ENCODE assay signal across 8 cellular contexts in the genomic region with DNA sequence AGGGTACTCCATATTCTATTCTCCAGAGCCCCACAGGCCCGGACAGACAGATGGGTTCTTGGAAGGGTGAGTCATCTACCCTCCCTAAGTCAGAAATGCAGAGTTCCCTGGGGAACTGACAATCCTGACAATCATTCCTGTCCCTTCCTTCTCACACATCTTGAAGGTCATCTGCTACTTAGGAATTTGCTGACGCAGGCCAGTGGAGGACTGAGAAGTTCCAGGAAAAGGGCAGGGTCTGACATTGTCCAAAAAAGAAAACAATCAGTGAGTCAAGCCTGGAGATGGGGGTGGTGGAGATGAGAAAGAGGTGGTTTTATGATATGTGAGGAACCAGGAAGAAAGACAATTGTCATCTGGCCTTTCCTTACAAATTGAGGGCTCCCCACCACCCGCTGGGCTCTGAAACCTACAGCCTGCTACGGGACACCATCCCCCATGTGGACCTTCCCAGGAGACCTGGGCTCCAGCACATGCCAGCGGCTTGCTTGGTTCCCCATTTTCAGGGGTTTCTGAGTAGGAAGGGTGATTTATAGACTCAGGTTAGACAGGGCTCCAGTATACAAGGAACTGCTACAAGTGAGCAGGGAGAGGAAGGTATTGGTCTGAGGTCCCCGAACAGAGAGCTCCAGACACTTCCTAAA. TPM values are rescaled to one million over a fixed set of nuclear protein-coding genes. Genes with fewer than 3 reads are reported as not detected.
A peak's percentile ranks its signal among the peaks of the same experiment; 100 is the strongest.
DNase-seq lines count a peak whose midpoint lies in the region; ATAC-seq and TF ChIP-seq lines count a peak whose summit lies in the region.

No MANE protein-coding gene starts in this region.

- H2AFZ ChIP-seq in IMR-90 (replicated peaks; ENCODE audit: low read length, poor library complexity) = no peak overlapping the region

- WGBS in IMR-90 (ENCODE audit: extremely low coverage in 2 of 2, insufficient read length in 1 of 2), 2 experiments = no CpG with 5 or more reads among the region's 6 CpGs
- 63 to 76% (median 73%) methylated on average over 6 of the region's 6 CpGs for WGBS in ovary, 3 donors

- peaks cover 2% of the 10 kb centered on the region for H3K36me3 Mint-ChIP-seq in activated naive CD4-positive, alpha-beta T cell treated with anti-CD3 and anti-CD28 coated beads, Interleukin-2, amount 10 ng/mL, durations not matched to agents 7 days and 5 days

- H3K9me3 Mint-ChIP-seq in activated naive CD4-positive, alpha-beta T cell treated with anti-CD3 and anti-CD28 coated beads, Interleukin-2, amount 10 ng/mL, durations not matched to agents 7 days and 5 days = no peaks in the 10 kb centered on the region

- TF ChIP-seq POLR2A in IMR-90 (IDR thresholded peaks at IDR 0.05; ENCODE audit: low read depth, low read length) (peak; percentile 10; the same call in 1 of the 2 replicates), breast epithelium (IDR thresholded peaks at IDR 0.05) (no peak), ovary (IDR thresholded peaks at IDR 0.05) (no peak)

- no peaks in the 10 kb centered on the region for H3K27me3 Mint-ChIP-seq in activated naive CD4-positive, alpha-beta T cell treated with anti-CD3 and anti-CD28 coated beads, Interleukin-2, amount 10 ng/mL, durations not matched to agents 7 days and 5 days

- H3K4me1 ChIP-seq in IMR-90 (ENCODE audit: control insufficient read depth, insufficient read depth, low read length) = peaks cover 36% of the 10 kb centered on the region
- peaks cover 15 to 19% of the 10 kb centered on the region in 2 donors for H3K4me1 ChIP-seq in breast epithelium
- peaks cover 69% of the 10 kb centered on the region for H3K4me1 ChIP-seq in lower lobe of right lung
- peaks cover 25% of the 10 kb centered on the region for H3K4me1 ChIP-seq in ovary (ENCODE audit: insufficient read depth)

- H3K4me3 Mint-ChIP-seq in activated naive CD4-positive, alpha-beta T cell treated with anti-CD3 and anti-CD28 coated beads, Interleukin-2, amount 10 ng/mL, durations not matched to agents 7 days and 5 days = no peak overlapping the region

- POLR2A ChIA-PET in IMR-90 (lab: Charles Lee; ENCODE audit: unreplicated experiment) = no interaction called here

- no peak overlapping the region for H3K9ac ChIP-seq in IMR-90 (ENCODE audit: low read depth, low read length)

- peak overlapping the region; percentile 83 for H2BK120ac ChIP-seq in IMR-90 (ENCODE audit: low read depth, low read length)

- peak; percentile 49 for ATAC-seq in IMR-90 (ENCODE audit: low read depth)
- peak; percentile 60 to 67 for ATAC-seq in lower lobe of right lung
- no peak for ATAC-seq in HG02981 (IDR thresholded peaks at IDR 0.05; ENCODE audit: unreplicated experiment)
- no peak for ATAC-seq in HG02973 (IDR thresholded peaks at IDR 0.05; ENCODE audit: unreplicated experiment)

- intact Hi-C loops in IMR-90 (cut with micrococcal nuclease) (no loop called here), breast epithelium (cut with DNase I; ENCODE audit: low total_unique reads) (no loop called here), lower lobe of right lung (cut with DNase I) (no loop called here), ovary (cut with DNase I) (no loop called here)

- H3K36me3 ChIP-seq in IMR-90 (ENCODE audit: control insufficient read depth, insufficient read depth, low read length) = peaks cover 32% of the 10 kb centered on the region
- peaks cover 6% of the 10 kb centered on the region for H3K36me3 ChIP-seq in breast epithelium
- H3K36me3 ChIP-seq in lower lobe of right lung = peaks cover 41% of the 10 kb centered on the region
- H3K36me3 ChIP-seq in ovary = no peaks in the 10 kb centered on the region

- no peak overlapping the region for H3K4me3 ChIP-seq in IMR-90 (ENCODE audit: insufficient read depth, low read depth, low read length)
- peak overlapping the region in 1 of 3 donors; percentile 39 for H3K4me3 ChIP-seq in breast epithelium
- H3K4me3 ChIP-seq in lower lobe of right lung = no peak overlapping the region
- H3K4me3 ChIP-seq in ovary = no peak overlapping the region

- peak overlapping the region; percentile 82 for H3K27ac ChIP-seq in IMR-90 (ENCODE audit: insufficient read depth, low read length)
- H3K27ac ChIP-seq in breast epithelium = peak overlapping the region; percentile 72 to 94
- H3K27ac ChIP-seq in lower lobe of right lung = peak overlapping the region; percentile 84
- peak overlapping the region in 1 of 2 donors; percentile 34 for H3K27ac ChIP-seq in ovary

- dilution Hi-C loops in IMR-90 (cut with HindIII; ENCODE audit: low sequenced_read_pairs, unreplicated experiment) = no loop called here

- H3K27me3 ChIP-seq in IMR-90 (ENCODE audit: control insufficient read depth, insufficient read depth, low read length) = no peaks in the 10 kb centered on the region
- no peaks in the 10 kb centered on the region for H3K27me3 ChIP-seq in breast epithelium
- no peaks in the 10 kb centered on the region for H3K27me3 ChIP-seq in lower lobe of right lung (ENCODE audit: low read depth)
- no peaks in the 10 kb centered on the region for H3K27me3 ChIP-seq in ovary

- H3K4me2 ChIP-seq in IMR-90 (ENCODE audit: low read depth, low read length) = 0 out of 2 replicates have a peak overlapping the region, but pooled peaks have one; percentile 11

- H4K20me1 ChIP-seq in IMR-90 (ENCODE audit: insufficient read depth, low read length) = peaks cover 58% of the 10 kb centered on the region

- DNase-seq in Caki2 (ENCODE audit: low read depth) (peak; percentile 80), IMR-90 (peak; percentile 96), breast epithelium (ENCODE audit: low spot score in 2 of 2) (no peak), lower lobe of right lung (no peak), ovary (no peak)
- no peak for DNase-seq in activated naive CD4-positive, alpha-beta T cell treated with anti-CD3 and anti-CD28 coated beads, Interleukin-2, amount 10 ng/mL, durations not matched to agents 7 days and 5 days

- no peak for TF ChIP-seq RAD21 in IMR-90 (IDR thresholded peaks at IDR 0.05; ENCODE audit: low read length)

- H2BK15ac ChIP-seq in IMR-90 (ENCODE audit: low read depth, low read length) = peak overlapping the region; percentile 91; the same call in 2 of the 3 replicates

- H4K91ac ChIP-seq in IMR-90 (ENCODE audit: insufficient read depth, low read depth, low read length) = peak overlapping the region; percentile 86

- peak overlapping the region; percentile 74 for H2BK5ac ChIP-seq in IMR-90 (ENCODE audit: low read depth, low read length, poor library complexity, severe bottlenecking)

- no peak overlapping the region for H3K27ac Mint-ChIP-seq in activated naive CD4-positive, alpha-beta T cell treated with anti-CD3 and anti-CD28 coated beads, Interleukin-2, amount 10 ng/mL, durations not matched to agents 7 days and 5 days

- peaks cover 24 to 69% of the 10 kb centered on the region in 2 experiments; a peak in 3 of 4 replicates for H3K79me1 ChIP-seq in IMR-90 (ENCODE audit: low read depth in 1 of 2, low read length in 2 of 2)

- TF ChIP-seq CTCF in IMR-90 (conservative IDR thresholded peaks at IDR 0.05; ENCODE audit: low read depth, low read length) (no peak), breast epithelium (IDR thresholded peaks at IDR 0.05) (no peak), lower lobe of right lung (IDR thresholded peaks at IDR 0.05) (no peak), ovary (IDR thresholded peaks at IDR 0.05) (no peak)

- peak overlapping the region; percentile 84 for H3K4ac ChIP-seq in IMR-90 (ENCODE audit: low read depth, low read length)

- no peak overlapping the region for H2AK9ac ChIP-seq in IMR-90 (replicated peaks; ENCODE audit: low read depth, low read length, poor library complexity)

- BruUV-seq in IMR-90 (replicated peaks; lab: Mats Ljungman, UMichigan) = no TSS peak

- H3K23ac ChIP-seq in IMR-90 (ENCODE audit: low read depth, low read length) = peak overlapping the region; percentile 89

- peak overlapping the region; percentile 11 for H4K5ac ChIP-seq in IMR-90 (ENCODE audit: low read depth, low read length)

- peak overlapping the region; percentile 3 for H3K18ac ChIP-seq in IMR-90 (ENCODE audit: low read depth, low read length)

- peaks cover 38% of the 10 kb centered on the region for H3K9me1 ChIP-seq in IMR-90 (ENCODE audit: insufficient read depth, low read length)

- peak overlapping the region; percentile 98; the same call in 1 of the 2 replicates for H2AK5ac ChIP-seq in IMR-90 (ENCODE audit: low read depth, low read length)

- in situ Hi-C loops in Caki2 (cut with HindIII; ENCODE audit: low pct_unique_long_range_greater_than_20kb, low sequenced_read_pairs) = no loop called here
- in situ Hi-C loops in IMR-90 (cut with MboI; ENCODE audit: low sequenced_read_pairs) = no loop called here

- H3K14ac ChIP-seq in IMR-90 (replicated peaks; ENCODE audit: low read depth, low read length) = peak overlapping the region; percentile 86

- CTCF ChIA-PET in IMR-90 (lab: Yijun Ruan, JAX) = interaction anchor here (0.7 kb wide), 1 partner anchor 13 kb away, joined by 3 read pairs; no protein-coding TSS in a partner anchor
- CTCF ChIA-PET in activated naive CD4-positive, alpha-beta T cell treated with anti-CD3 and anti-CD28 coated beads, Interleukin-2, amount 10 ng/mL, durations not matched to agents 7 days and 5 days (lab: Charles Lee) = interaction anchor here (1.4 kb wide), 1 partner anchor 13 kb away, joined by 4 read pairs; a partner anchor contains a TSS

- no peak for TF ChIP-seq EP300 in ovary (IDR thresholded peaks at IDR 0.05)

- peaks cover 7% of the 10 kb centered on the region for H3K4me1 Mint-ChIP-seq in activated naive CD4-positive, alpha-beta T cell treated with anti-CD3 and anti-CD28 coated beads, Interleukin-2, amount 10 ng/mL, durations not matched to agents 7 days and 5 days

- H2BK20ac ChIP-seq in IMR-90 (ENCODE audit: low read depth, low read length) = peak overlapping the region; percentile 92; the same call in 1 of the 2 replicates

- peak overlapping the region; percentile 27; the same call in 1 of the 2 replicates for H3K56ac ChIP-seq in IMR-90 (ENCODE audit: extremely low read depth, insufficient read depth, low read length)

- H3K9me3 ChIP-seq in IMR-90 (ENCODE audit: control insufficient read depth, insufficient read depth, low read length) (no peaks in the 10 kb centered on the region), breast epithelium (no peaks in the 10 kb centered on the region), lower lobe of right lung (no peaks in the 10 kb centered on the region), ovary (no peaks in the 10 kb centered on the region)

- H4K8ac ChIP-seq in IMR-90 (ENCODE audit: low read depth in 2 of 2, low read length in 2 of 2) = peak overlapping the region; percentile 30 to 51; a peak in 3 of 4 replicates

RNA-seq across cellular contexts. Expression of a gene that starts 12.9 kb away (rescaled TPM):
- 131 and 219 TPM in 2 replicates for total RNA-seq in Caki2 (2014; rRNA removed; shearing (Covaris generic); ENCODE audit: low replicate concordance)
- total RNA-seq in IMR-90 (2012; rRNA removed) (637 and 765 TPM in 2 replicates), breast epithelium (100 to 1,000 TPM; 296 to 563 (median 375) TPM), lower lobe of right lung (816 TPM), ovary (100 to 1,000 TPM in 6 of 7 donors, 10 to 100 TPM in 1; 73.0 to 394 (median 288) TPM)
- polyA plus RNA-seq in IMR-90 (2012; rRNA removed) (1,066 and 1,140 TPM in 2 replicates), ovary (100 to 1,000 TPM; 199 to 807 TPM)
- 293 and 869 TPM in 2 replicates for polyA plus RNA-seq in IMR-90 (2012; cell fraction: cytosol; rRNA removed)
- polyA plus RNA-seq in IMR-90 (2012; cell fraction: nucleus; rRNA removed; ENCODE audit: low replicate concordance) = 63.7 and 319 TPM in 2 replicates

RNA-seq across cellular contexts. Expression of a gene that starts 22.7 kb away (rescaled TPM):
- not detected in 2 replicates for total RNA-seq in Caki2 (2014; rRNA removed; shearing (Covaris generic); ENCODE audit: low replicate concordance)
- not detected in 2 replicates for total RNA-seq in IMR-90 (2012; rRNA removed)
- 0.10 TPM in 1 of 2 replicates, not detected in the other for polyA plus RNA-seq in IMR-90 (2012; rRNA removed)
- 0.27 TPM in 1 of 2 replicates, not detected in the other for polyA plus RNA-seq in IMR-90 (2012; cell fraction: cytosol; rRNA removed)
- polyA plus RNA-seq in IMR-90 (2012; cell fraction: nucleus; rRNA removed; ENCODE audit: low replicate concordance) = 0.11 and 0.21 TPM in 2 replicates
- not detected for total RNA-seq in breast epithelium
- total RNA-seq in lower lobe of right lung = not detected
- total RNA-seq in ovary = under 1 TPM in 1 of 7 donors, not detected in 6; 0.61 TPM
- not detected for polyA plus RNA-seq in ovary

RNA-seq across cellular contexts. Expression of a gene that starts 51.0 kb away (rescaled TPM):
- 20.2 TPM in 2 replicates for total RNA-seq in Caki2 (2014; rRNA removed; shearing (Covaris generic); ENCODE audit: low replicate concordance)
- 51.1 and 65.3 TPM in 2 replicates for total RNA-seq in IMR-90 (2012; rRNA removed)
- polyA plus RNA-seq in IMR-90 (2012; rRNA removed) = 17.7 and 26.2 TPM in 2 replicates
- 8.7 and 11.8 TPM in 2 replicates for polyA plus RNA-seq in IMR-90 (2012; cell fraction: cytosol; rRNA removed)
- polyA plus RNA-seq in IMR-90 (2012; cell fraction: nucleus; rRNA removed; ENCODE audit: low replicate concordance) = 3.5 and 32.2 TPM in 2 replicates
- 10 to 100 TPM; 35.0 to 60.6 (median 46.9) TPM for total RNA-seq in breast epithelium
- 32.6 TPM for total RNA-seq in lower lobe of right lung
- total RNA-seq in ovary = 10 to 100 TPM; 30.0 to 43.0 (median 34.3) TPM
- 10 to 100 TPM; 25.2 to 33.2 TPM for polyA plus RNA-seq in ovary

Comparison
In these comparisons a context has a peak if more than half of its experiments do, and no peak if none do; other contexts are left out.
1. DNase-seq: peak in Caki2 (single experiment) and IMR-90 (single experiment); none in breast epithelium (0 of 2), lower lobe of right lung (single experiment), ovary (0 of 5) and activated naive CD4-positive, alpha-beta T cell treated with anti-CD3 and anti-CD28 coated beads, Interleukin-2, amount 10 ng/mL, durations not matched to agents 7 days and 5 days (single experiment).
2. ATAC-seq: peak in IMR-90 (single experiment) and lower lobe of right lung (2 of 2); none in HG02981 (single experiment) and HG02973 (single experiment).